ENCODE assay signal across 9 cellular contexts in the genomic region with DNA sequence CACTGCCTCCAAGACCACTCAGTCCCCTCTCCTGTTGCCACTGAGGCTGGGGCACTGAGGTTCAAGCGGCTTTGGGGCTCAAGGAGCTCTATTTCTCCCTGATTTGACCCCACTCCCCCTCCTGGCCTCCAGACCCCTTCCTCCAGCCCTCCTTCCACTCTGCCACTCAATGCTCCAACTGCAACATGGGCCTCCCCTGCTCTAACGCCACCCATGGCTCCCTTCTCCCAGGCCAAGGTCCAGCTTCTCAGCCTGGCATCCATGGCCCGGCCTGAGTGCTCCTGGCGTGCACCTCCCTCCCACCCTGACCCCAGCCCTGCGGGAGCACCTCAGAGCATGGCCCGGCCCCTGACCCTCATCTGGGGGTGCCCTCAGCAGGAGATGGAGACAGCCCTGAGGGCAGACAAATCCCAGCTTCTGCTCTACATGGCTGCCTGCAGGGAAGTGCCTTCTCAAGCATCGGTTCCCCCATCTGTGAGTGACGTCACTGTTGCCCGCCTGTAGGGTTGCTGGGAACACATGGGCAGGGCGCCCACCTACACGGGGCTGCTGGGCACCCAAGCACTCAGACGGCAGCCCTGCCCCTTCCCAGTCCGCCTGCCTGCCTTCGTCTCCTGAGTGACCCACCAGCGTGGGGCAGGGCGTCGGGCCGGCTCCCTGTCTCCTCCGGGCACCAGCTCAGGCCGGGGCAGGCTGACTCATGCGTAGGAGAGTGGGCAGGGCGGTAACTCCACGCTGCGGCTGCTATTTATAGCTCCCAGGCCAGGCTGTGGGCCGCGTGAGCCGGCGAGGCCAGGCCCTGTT. TPM values are rescaled to one million over a fixed set of nuclear protein-coding genes. Genes with fewer than 3 reads are reported as not detected.
DNase-seq lines count a peak whose midpoint lies in the region; ATAC-seq and TF ChIP-seq lines count a peak whose summit lies in the region.
"Had no signal": no experiment of that assay in that cellular context is flagged by ENCODE, and none has a peak within 500 bp of the region (broad histone marks: within the 10 kb centered on the region; RNA-seq: fewer than 3 reads in every experiment).

No MANE protein-coding gene starts in this region.

- H3K27me3 ChIP-seq in PC-3 (ENCODE audit: low read length) = no peaks in the 10 kb centered on the region
- H3K27me3 ChIP-seq in neural progenitor cell = peaks cover 60% of the 10 kb centered on the region

- no peaks in the 10 kb centered on the region for H3K9me2 ChIP-seq in PC-3 (replicated peaks; ENCODE audit: low read length)

- ATAC-seq in PC-3 = peak; percentile 87
- peak; percentile 71 for ATAC-seq in esophagus mucosa
- no peak for ATAC-seq in GM21360 (IDR thresholded peaks at IDR 0.05; ENCODE audit: unreplicated experiment)
- no peak for ATAC-seq in GM21619 (IDR thresholded peaks at IDR 0.05; ENCODE audit: unreplicated experiment)

- peaks cover 20% of the 10 kb centered on the region for H3K4me1 ChIP-seq in PC-3 (ENCODE audit: insufficient read depth, low read length)
- peaks cover 15% of the 10 kb centered on the region for H3K4me1 ChIP-seq in neural progenitor cell

- no peak overlapping the region for H3K27ac Mint-ChIP-seq in neural progenitor cell
- H3K27ac Mint-ChIP-seq in activated CD4-positive, alpha-beta memory T cell treated with anti-CD3 and anti-CD28 coated beads for 36 hours = no peak overlapping the region

- peaks cover 16% of the 10 kb centered on the region for H3K27me3 Mint-ChIP-seq in neural progenitor cell (ENCODE audit: insufficient read depth, low read depth)
- H3K27me3 Mint-ChIP-seq in activated CD4-positive, alpha-beta memory T cell treated with anti-CD3 and anti-CD28 coated beads for 36 hours = peaks cover 29% of the 10 kb centered on the region

- POLR2A ChIA-PET in PC-3 (lab: Charles Lee; ENCODE audit: unreplicated experiment) = interaction anchor here (0.5 kb wide), 1 partner anchor 247 kb away, joined by 18 read pairs; the partner anchor contains the start of gene GADD45B
- POLR2A ChIA-PET in activated CD4-positive, alpha-beta memory T cell treated with anti-CD3 and anti-CD28 coated beads for 36 hours (lab: Charles Lee) = no interaction called here

- DNase-seq in C1 segment of cervical spinal cord (lab: John Stamatoyannopoulos, UW) (peak in 8 of 14 donors; percentile 12 to 83 (median 49)), PC-3 (peak; percentile 54), neural progenitor cell (ENCODE audit: low spot score) (no peak)
- DNase-seq in activated CD4-positive, alpha-beta T cell treated with anti-CD3 and anti-CD28 coated beads, Interleukin-2, amount 50 U/mL, for 48 hours = no peak
- no peak for DNase-seq in activated CD4-positive, alpha-beta memory T cell treated with anti-CD3 and anti-CD28 coated beads for 36 hours
- DNase-seq: small intestine had no signal

- H3K27ac ChIP-seq in PC-3 (ENCODE audit: low read length) = no peak overlapping the region
- no peak overlapping the region for H3K27ac ChIP-seq in neural progenitor cell

- H3K4me3 Mint-ChIP-seq in neural progenitor cell = peak overlapping the region; percentile 87
- no peak overlapping the region for H3K4me3 Mint-ChIP-seq in activated CD4-positive, alpha-beta memory T cell treated with anti-CD3 and anti-CD28 coated beads for 36 hours

- CTCF ChIA-PET in PC-3 (lab: Charles Lee) = interaction anchor here (1.5 kb wide), 1 partner anchor 74 kb away, joined by 8 read pairs; no protein-coding TSS in a partner anchor
- CTCF ChIA-PET in activated CD4-positive, alpha-beta memory T cell treated with anti-CD3 and anti-CD28 coated beads for 36 hours (lab: Charles Lee) = no interaction called here

- H4K20me1 ChIP-seq in PC-3 (ENCODE audit: low read length) (no peaks in the 10 kb centered on the region), neural progenitor cell (ENCODE audit: low read depth) (peaks cover 23% of the 10 kb centered on the region)

- H3K9ac ChIP-seq in PC-3 (ENCODE audit: low read length) (0 out of 2 replicates have a peak overlapping the region, but pooled peaks have one; percentile 23), neural progenitor cell (no peak overlapping the region)

- no peaks in the 10 kb centered on the region for H3K9me3 Mint-ChIP-seq in neural progenitor cell
- H3K9me3 Mint-ChIP-seq in activated CD4-positive, alpha-beta memory T cell treated with anti-CD3 and anti-CD28 coated beads for 36 hours = no peaks in the 10 kb centered on the region

- no peaks in the 10 kb centered on the region for H3F3A ChIP-seq in PC-3 (ENCODE audit: low read length, unreplicated experiment)
- H3F3A ChIP-seq in neural progenitor cell (ENCODE audit: low read depth) = peaks cover 21% of the 10 kb centered on the region

- no TSS peak for BruUV-seq in PC-3 (replicated peaks; lab: Mats Ljungman, UMichigan)

- H3K4me2 ChIP-seq in PC-3 (ENCODE audit: low read length) (peak overlapping the region; percentile 56), neural progenitor cell (no peak overlapping the region)

- H3K9me3 ChIP-seq in PC-3 (ENCODE audit: low read length) (no peaks in the 10 kb centered on the region), neural progenitor cell (ENCODE audit: low read depth) (no peaks in the 10 kb centered on the region)

- H3K36me3 ChIP-seq in PC-3 (ENCODE audit: low read depth, low read length) = no peaks in the 10 kb centered on the region
- H3K36me3 ChIP-seq in neural progenitor cell = no peaks in the 10 kb centered on the region

- H2AFZ ChIP-seq in PC-3 (ENCODE audit: low read length) (no peak overlapping the region), neural progenitor cell (replicated peaks) (no peak overlapping the region)

- H3K79me2 ChIP-seq in PC-3 (ENCODE audit: low read length) = no peaks in the 10 kb centered on the region
- no peaks in the 10 kb centered on the region for H3K79me2 ChIP-seq in neural progenitor cell (ENCODE audit: low read depth)

- H3K36me3 Mint-ChIP-seq in neural progenitor cell = peaks cover 3% of the 10 kb centered on the region
- no peaks in the 10 kb centered on the region for H3K36me3 Mint-ChIP-seq in activated CD4-positive, alpha-beta memory T cell treated with anti-CD3 and anti-CD28 coated beads for 36 hours

- H3K4me3 ChIP-seq in PC-3 (ENCODE audit: low read length) (no peak overlapping the region), neural progenitor cell (no peak overlapping the region)

- peaks cover 16% of the 10 kb centered on the region for H3K4me1 Mint-ChIP-seq in neural progenitor cell
- H3K4me1 Mint-ChIP-seq in activated CD4-positive, alpha-beta memory T cell treated with anti-CD3 and anti-CD28 coated beads for 36 hours (ENCODE audit: low read depth) = no peaks in the 10 kb centered on the region

- intact Hi-C loops in PC-3 (cut with micrococcal nuclease) = no loop called here
- intact Hi-C loops in activated CD4-positive, alpha-beta memory T cell treated with anti-CD3 and anti-CD28 coated beads for 36 hours (cut with micrococcal nuclease) = no loop called here

- no peak for TF ChIP-seq CTCF in PC-3 (conservative IDR thresholded peaks at IDR 0.05; ENCODE audit: low read depth, low read length)
- TF ChIP-seq CTCF in neural progenitor cell (IDR thresholded peaks at IDR 0.05) = no peak

RNA-seq across cellular contexts. Expression of gene DIRAS1, which starts 1.6 kb away (rescaled TPM):
- total RNA-seq in PC-3 (2014; rRNA removed) (1.7 and 2.0 TPM in 2 replicates), esophagus mucosa (1.00 TPM), neural progenitor cell (ENCODE audit: low replicate concordance) (2.7 and 4.2 TPM in 2 replicates)
- total RNA-seq in activated CD4-positive, alpha-beta memory T cell treated with anti-CD3 and anti-CD28 coated beads for 36 hours = under 1 TPM in 1 of 2 experiments, not detected in 1; 0.31 TPM

RNA-seq across cellular contexts. Expression of gene SLC39A3, which starts 17.1 kb away (rescaled TPM):
- total RNA-seq in PC-3 (2014; rRNA removed) (87.4 and 92.4 TPM in 2 replicates), esophagus mucosa (21.0 TPM), neural progenitor cell (ENCODE audit: low replicate concordance) (6.1 and 28.5 TPM in 2 replicates)
- total RNA-seq in activated CD4-positive, alpha-beta memory T cell treated with anti-CD3 and anti-CD28 coated beads for 36 hours = 10 to 100 TPM; 21.0 to 24.0 TPM

RNA-seq across cellular contexts. Expression of gene GNG7, which starts 20.2 kb away (rescaled TPM):
- total RNA-seq in PC-3 (2014; rRNA removed) (1.1 and 1.2 TPM in 2 replicates), esophagus mucosa (0.68 TPM), neural progenitor cell (ENCODE audit: low replicate concordance) (7.0 and 9.6 TPM in 2 replicates)
- under 1 TPM; 0.53 to 0.88 TPM for total RNA-seq in activated CD4-positive, alpha-beta memory T cell treated with anti-CD3 and anti-CD28 coated beads for 36 hours

Comparison
In these comparisons a context has a peak if more than half of its experiments do, and no peak if none do; other contexts are left out.
1. DNase-seq: peak in C1 segment of cervical spinal cord (8 of 14) and PC-3 (single experiment); none in neural progenitor cell (single experiment), activated CD4-positive, alpha-beta T cell treated with anti-CD3 and anti-CD28 coated beads, Interleukin-2, amount 50 U/mL, for 48 hours (0 of 2) and activated CD4-positive, alpha-beta memory T cell treated with anti-CD3 and anti-CD28 coated beads for 36 hours (single experiment).
2. ATAC-seq: peak in PC-3 (single experiment) and esophagus mucosa (single experiment); none in GM21360 (single experiment) and GM21619 (single experiment).